ENCODE assay signal across 26 cellular contexts in genomic region chr20:55095745-55096450, GRCh38.
DNase-seq lines count a peak whose midpoint lies in the region; ATAC-seq, FAIRE-seq and TF ChIP-seq lines count a peak whose summit lies in the region.
"Had no signal": no experiment of that assay in that cellular context is flagged by ENCODE, and none has a peak within 500 bp of the region (broad histone marks: within the 10 kb centered on the region; RNA-seq: fewer than 3 reads in every experiment).

No MANE protein-coding gene starts in this region.

- H3K36me3 Mint-ChIP-seq in progenitor cell of endocrine pancreas (ENCODE audit: insufficient read depth): no peaks in the 10 kb centered on the region
- H3K36me3 Mint-ChIP-seq: activated naive CD8-positive, alpha-beta T cell treated with anti-CD3 and anti-CD28 coated beads, Interleukin-2, amount 10 ng/mL, durations not matched to agents 7 days and 5 days; natural killer cell had no signal

- H2AFZ ChIP-seq in SU-DHL-6 (ENCODE audit: low read depth, low read length, severe bottlenecking): no peak overlapping the region

- DNase-seq in H54 (ENCODE audit: insufficient read length, low spot score) (no peak), NCI-H146 (lab: John Stamatoyannopoulos, UW) (peak; percentile 89), progenitor cell of endocrine pancreas (ENCODE audit: low spot score, unreplicated experiment) (no peak), NCI-H1436 (lab: John Stamatoyannopoulos, UW) (no peak), CD1c-positive myeloid dendritic cell (ENCODE audit: extremely low spot score) (no peak)
- DNase-seq: activated CD4-positive, alpha-beta T cell treated with anti-CD3 and anti-CD28 coated beads for 48 hours; activated gamma-delta T cell; activated naive CD8-positive, alpha-beta T cell treated with anti-CD3 and anti-CD28 coated beads, Interleukin-2, amount 10 ng/mL, durations not matched to agents 7 days and 5 days; activated T-cell treated with anti-CD3 and anti-CD28 coated beads, Interleukin-2, amount 50 U/mL, for 24 hours; C1 segment of cervical spinal cord; glutamatergic neuron; KBM-7; natural killer cell; NCI-H187 treated with DMSO at 0.1 percent for 48 hours; NCI-H526 treated with DMSO at 0.1 percent for 48 hours; retina; T-helper 9 cell; WERI-Rb-1 had no signal

- no peaks in the 10 kb centered on the region for H3K79me2 ChIP-seq in SU-DHL-6 (ENCODE audit: insufficient read depth, low read length)

- no peak overlapping the region for H3K4me3 Mint-ChIP-seq in progenitor cell of endocrine pancreas (ENCODE audit: low read depth)
- H3K4me3 Mint-ChIP-seq: activated naive CD8-positive, alpha-beta T cell treated with anti-CD3 and anti-CD28 coated beads, Interleukin-2, amount 10 ng/mL, durations not matched to agents 7 days and 5 days; activated T-cell treated with anti-CD3 and anti-CD28 coated beads, Interleukin-2, amount 50 U/mL, for 24 hours; natural killer cell had no signal

- H3K27me3 Mint-ChIP-seq in progenitor cell of endocrine pancreas: no peaks in the 10 kb centered on the region
- H3K27me3 Mint-ChIP-seq: activated naive CD8-positive, alpha-beta T cell treated with anti-CD3 and anti-CD28 coated beads, Interleukin-2, amount 10 ng/mL, durations not matched to agents 7 days and 5 days; activated T-cell treated with anti-CD3 and anti-CD28 coated beads, Interleukin-2, amount 50 U/mL, for 24 hours had no signal

- no peaks in the 10 kb centered on the region for H4K20me1 ChIP-seq in SU-DHL-6 (ENCODE audit: low read depth, low read length)

- peaks cover 5% of the 10 kb centered on the region; the same call in 1 of the 2 replicates for H3F3A ChIP-seq in SU-DHL-6 (ENCODE audit: insufficient read depth)

- peak overlapping the region; percentile 44 for H3K4me2 ChIP-seq in SU-DHL-6 (ENCODE audit: low read depth, low read length, poor library complexity, severe bottlenecking)
- H3K4me2 ChIP-seq: smooth muscle cell had no signal

- no peaks in the 10 kb centered on the region; the same call in 1 of the 2 replicates for H3K9me3 ChIP-seq in SU-DHL-6 (ENCODE audit: insufficient read depth, low read length)
- H3K9me3 ChIP-seq: tibial nerve had no signal

- no peak for ATAC-seq in GM21447 (IDR thresholded peaks at IDR 0.05; ENCODE audit: unreplicated experiment)
- ATAC-seq: HCT116, natural killer cell, Right ventricle myocardium inferior had no signal

- H3K27me3 ChIP-seq in SU-DHL-6 (ENCODE audit: low read length): no peaks in the 10 kb centered on the region
- H3K27me3 ChIP-seq: tibial nerve had no signal

- no peaks in the 10 kb centered on the region for H3K9me2 ChIP-seq in SU-DHL-6 (replicated peaks; ENCODE audit: insufficient read depth, low read length)

- peak overlapping the region; percentile 24; the same call in 1 of the 2 replicates for H3K9ac ChIP-seq in SU-DHL-6 (ENCODE audit: low read length)

- H3K9me3 Mint-ChIP-seq in progenitor cell of endocrine pancreas (ENCODE audit: low read depth): peaks cover 3% of the 10 kb centered on the region

- peaks cover 8% of the 10 kb centered on the region for H3K4me1 Mint-ChIP-seq in progenitor cell of endocrine pancreas (ENCODE audit: low read depth)
- H3K4me1 Mint-ChIP-seq: activated naive CD8-positive, alpha-beta T cell treated with anti-CD3 and anti-CD28 coated beads, Interleukin-2, amount 10 ng/mL, durations not matched to agents 7 days and 5 days; natural killer cell had no signal

- H3K36me3 ChIP-seq in SU-DHL-6 (ENCODE audit: low read length): no peaks in the 10 kb centered on the region
- H3K36me3 ChIP-seq: tibial nerve, WERI-Rb-1 had no signal

- H3K4me3 ChIP-seq in SU-DHL-6 (ENCODE audit: insufficient read depth, low read length, poor library complexity, severe bottlenecking): no peak overlapping the region
- H3K4me3 ChIP-seq: smooth muscle cell, tibial nerve had no signal

- H3K27ac Mint-ChIP-seq in progenitor cell of endocrine pancreas: peak overlapping the region; percentile 9
- H3K27ac Mint-ChIP-seq: activated naive CD8-positive, alpha-beta T cell treated with anti-CD3 and anti-CD28 coated beads, Interleukin-2, amount 10 ng/mL, durations not matched to agents 7 days and 5 days; activated T-cell treated with anti-CD3 and anti-CD28 coated beads, Interleukin-2, amount 50 U/mL, for 24 hours; natural killer cell had no signal

- TF ChIP-seq CTCF in SU-DHL-6 (IDR thresholded peaks at IDR 0.05; ENCODE audit: insufficient read depth, low read length, poor library complexity, severe bottlenecking) (no peak), progenitor cell of endocrine pancreas (IDR thresholded peaks at IDR 0.05; ENCODE audit: unreplicated experiment) (no peak)

- H3K27ac ChIP-seq in SU-DHL-6 (ENCODE audit: low read depth, low read length): peak overlapping the region; percentile 88
- H3K27ac ChIP-seq: tibial nerve, WERI-Rb-1 had no signal

- no peak for TF ChIP-seq POLR2A in H54 (IDR thresholded peaks at IDR 0.05; ENCODE audit: low read depth, low read length)

- FAIRE-seq in H54 (lab: Jason Lieb, UNC): peak; percentile 52
- FAIRE-seq: GM18507, islet of Langerhans had no signal
